In genomic region chr2:178221556-178221955, GRCh38 we compare ENCODE assay signal across 32 cellular contexts.
"Had no signal": no experiment of that assay in that cellular context is flagged by ENCODE, and none has a peak within 500 bp of the region (broad histone marks: within the 10 kb centered on the region; RNA-seq: fewer than 3 reads in every experiment).

No MANE protein-coding gene starts in this region.

- H3K27me3 ChIP-seq: adrenal gland, ascending aorta, body of pancreas, brain microvascular endothelial cell, cardiac muscle cell had no signal

- DNase-seq: activated effector memory CD4-positive, alpha-beta T cell treated with anti-CD3 and anti-CD28 coated beads, Interleukin-2, amount 50 U/mL, for 16 hours; activated effector memory CD4-positive, alpha-beta T cell treated with Interleukin-2 at 50 U/mL for 16 hours; activated gamma-delta T cell; activated gamma-delta T cell treated with Interleukin-2 at 50 U/mL for 16 hours; activated naive CD4-positive, alpha-beta T cell; activated naive CD4-positive, alpha-beta T cell treated with anti-CD3 and anti-CD28 coated beads for 36 hours; activated naive CD4-positive, alpha-beta T cell treated with anti-CD3 and anti-CD28 coated beads, Interleukin-2, amount 10 ng/mL, durations not matched to agents 7 days and 5 days; activated naive CD4-positive, alpha-beta T cell treated with anti-CD3 and anti-CD28 coated beads, Interleukin-2, amount 50 U/mL, for 16 hours; activated naive CD4-positive, alpha-beta T cell treated with Interleukin-2 at 50 U/mL for 16 hours; activated naive CD8-positive, alpha-beta T cell treated with anti-CD3 and anti-CD28 coated beads for 36 hours; activated naive CD8-positive, alpha-beta T cell treated with anti-CD3 and anti-CD28 coated beads, Interleukin-2, amount 10 ng/mL, durations not matched to agents 7 days and 5 days; activated naive CD8-positive, alpha-beta T cell treated with anti-CD3 and anti-CD28 coated beads, Interleukin-2, amount 50 U/mL, for 24 hours; activated T-cell treated with anti-CD3 and anti-CD28 coated beads, Interleukin-2, amount 50 U/mL, for 1 hour; activated T-cell treated with anti-CD3 and anti-CD28 coated beads, Interleukin-2, amount 50 U/mL, for 24 hours; activated T-cell treated with anti-CD3 and anti-CD28 coated beads, Interleukin-2, amount 50 U/mL, for 4 hours; activated T-cell treated with anti-CD3 and anti-CD28 coated beads, Interleukin-2, amount 50 U/mL, for 48 hours; activated T-cell treated with anti-CD3 and anti-CD28 coated beads, Interleukin-2, amount 50 U/mL, for 72 hours; adrenal gland; amniotic stem cell; amygdala; anterior cingulate cortex; aorta; body of pancreas; brain microvascular endothelial cell; caudate nucleus; central memory CD4-positive, alpha-beta T cell; cerebellar nuclear complex had no signal

- FAIRE-seq: astrocyte had no signal

- H3K27ac ChIP-seq: adrenal gland, ascending aorta, body of pancreas, brain microvascular endothelial cell, cardiac muscle cell had no signal

- ATAC-seq: activated naive CD4-positive, alpha-beta T cell treated with anti-CD3 and anti-CD28 coated beads, Interleukin-2, amount 50 U/mL, for 72 hours; activated naive CD8-positive, alpha-beta T cell treated with anti-CD3 and anti-CD28 coated beads, Interleukin-2, amount 50 U/mL, for 24 hours; activated T-cell treated with anti-CD3 and anti-CD28 coated beads, Interleukin-2, amount 50 U/mL, for 4 hours; activated T-cell treated with anti-CD3 and anti-CD28 coated beads, Interleukin-2, amount 50 U/mL, for 72 hours; activated T-helper 17 cell treated with anti-CD3 and anti-CD28 coated beads, Interleukin-2, amount 50 U/mL, for 72 hours; body of pancreas had no signal

- H3K4me3 ChIP-seq: adrenal gland, ascending aorta, body of pancreas, cardiac muscle cell had no signal

- H3K9me3 ChIP-seq: adrenal gland, ascending aorta, body of pancreas had no signal

- H3K4me1 ChIP-seq: ascending aorta, body of pancreas had no signal

- H3K36me3 ChIP-seq: adrenal gland, ascending aorta, brain microvascular endothelial cell, cardiac muscle cell had no signal
